Comparison of ENCODE assay signal across 8 cellular contexts in genomic region chr1:229440821-229441537, GRCh38. TPM values are rescaled to one million over a fixed set of nuclear protein-coding genes. Genes with fewer than 3 reads are reported as not detected.
DNase-seq lines count a peak whose midpoint lies in the region; ATAC-seq and TF ChIP-seq lines count a peak whose summit lies in the region.

No MANE protein-coding gene starts in this region.

- H3K4me1 ChIP-seq in ACC112 (ENCODE audit: control insufficient read depth, insufficient read depth, low read length, unreplicated experiment) (peaks cover 19% of the 10 kb centered on the region), GM23338 (ENCODE audit: insufficient read depth) (no peaks in the 10 kb centered on the region)

- H3K27ac Mint-ChIP-seq in GM23338, result no peak overlapping the region

- H4K20me1 ChIP-seq in GM23338 (replicated peaks; ENCODE audit: insufficient read depth), result no peaks in the 10 kb centered on the region; the same call in 1 of the 2 replicates

- H3K27me3 ChIP-seq in ACC112 (ENCODE audit: insufficient read depth, low read length) (peaks cover 4% of the 10 kb centered on the region; the same call in 1 of the 2 replicates), GM23338 (ENCODE audit: insufficient read depth) (peaks cover 11% of the 10 kb centered on the region)

- H3K79me2 ChIP-seq in ACC112 (ENCODE audit: control insufficient read depth, insufficient read depth, low read length, unreplicated experiment) (no peaks in the 10 kb centered on the region), GM23338 (replicated peaks; ENCODE audit: insufficient read depth) (no peaks in the 10 kb centered on the region)

- no peak for TF ChIP-seq CTCF in GM23338 (conservative IDR thresholded peaks at IDR 0.05; ENCODE audit: low read depth in 2 of 2)

- H3K36me3 ChIP-seq in ACC112 (ENCODE audit: insufficient read depth, low read length) (peaks cover 6% of the 10 kb centered on the region; the same call in 1 of the 2 replicates), GM23338 (ENCODE audit: insufficient read depth) (0 out of 2 replicates have a peak, but pooled peaks cover 5% of the 10 kb centered on the region)

- H3K4me2 ChIP-seq in GM23338, result no peak overlapping the region

- peaks cover 30% of the 10 kb centered on the region; the same call in 2 of the 3 replicates for H3K36me3 Mint-ChIP-seq in GM23338 (ENCODE audit: low read depth)

- peak overlapping the region; percentile 78 for H3K27ac ChIP-seq in ACC112 (ENCODE audit: low read depth, low read length)
- H3K27ac ChIP-seq in GM23338 (ENCODE audit: low read depth), result no peak overlapping the region

- H3F3A ChIP-seq in GM23338 (replicated peaks; ENCODE audit: low read depth), result peaks cover 4% of the 10 kb centered on the region; the same call in 1 of the 2 replicates

- peaks cover 8% of the 10 kb centered on the region for H3K27me3 Mint-ChIP-seq in GM23338 (ENCODE audit: insufficient read depth, low read depth, poor library complexity)

- H3K4me1 Mint-ChIP-seq in GM23338, result no peaks in the 10 kb centered on the region; the same call in 2 of the 3 replicates

- H3K4me3 ChIP-seq in ACC112 (ENCODE audit: low read depth, low read length) (no peak overlapping the region), GM23338 (no peak overlapping the region)

- DNase-seq in astrocyte of the hippocampus (ENCODE audit: low read depth, low spot score) (peak; percentile 77), GM23338 (ENCODE audit: low spot score) (no peak), NCI-H446 treated with DMSO at 0.1 percent for 48 hours (lab: John Stamatoyannopoulos, UW) (no peak)
- no peak for DNase-seq in stimulated activated naive CD8-positive, alpha-beta T cell treated with anti-CD3 and anti-CD28 coated beads, Interleukin-15, Interleukin-2, amounts not matched to agents 100 U/mL and 50 U/mL, for 24 hours
- no peak for DNase-seq in stimulated activated CD4-positive, alpha-beta T cell treated with anti-CD3 and anti-CD28 coated beads, Interleukin-4, amount 100 ng/mL, for 4 hours

- H3K9me3 Mint-ChIP-seq in GM23338, result no peaks in the 10 kb centered on the region; the same call in 2 of the 3 replicates

- no peaks in the 10 kb centered on the region for H3K9me2 ChIP-seq in GM23338 (ENCODE audit: insufficient read depth)

- ATAC-seq in GM19043 (IDR thresholded peaks at IDR 0.05; ENCODE audit: low read depth, unreplicated experiment), result peak; percentile 98
- peak; percentile 96 for ATAC-seq in HG03103 (IDR thresholded peaks at IDR 0.05; ENCODE audit: low read depth, unreplicated experiment)
- peak; percentile 94 for ATAC-seq in stimulated activated naive CD8-positive, alpha-beta T cell treated with anti-CD3 and anti-CD28 coated beads, Interleukin-15, Interleukin-2, amounts not matched to agents 100 U/mL and 50 U/mL, for 24 hours
- no peak for ATAC-seq in GM23338

- H2AFZ ChIP-seq in ACC112 (ENCODE audit: low read length, unreplicated experiment) (no peak overlapping the region), GM23338 (no peak overlapping the region)

- no peak overlapping the region for H3K4me3 Mint-ChIP-seq in GM23338

TF ChIP-seq in GM23338, 12 proteins besides CTCF, POLR2A, EP300 and RAD21 (continues in another document):
- TF ChIP-seq NANOG (IDR thresholded peaks at IDR 0.05; ENCODE audit: borderline replicate concordance), result no peak
- no peak for TF ChIP-seq POLR2AphosphoS5 (IDR thresholded peaks at IDR 0.05; ENCODE audit: low read depth)
- no peak for TF ChIP-seq JUNB (IDR thresholded peaks at IDR 0.05; ENCODE audit: unreplicated experiment)
- TF ChIP-seq ZNF331 (CRISPR knock-in tag; IDR thresholded peaks at IDR 0.05; ENCODE audit: low read depth), result no peak
- TF ChIP-seq REST (IDR thresholded peaks at IDR 0.05; ENCODE audit: unreplicated experiment), result no peak
- TF ChIP-seq ETS1 (IDR thresholded peaks at IDR 0.05), result no peak
- TF ChIP-seq EZH2phosphoT487 (IDR thresholded peaks at IDR 0.05; ENCODE audit: unreplicated experiment), result no peak

RNA-seq across cellular contexts. Expression of gene ACTA1, which starts 7.1 kb away (rescaled TPM):
- total RNA-seq in GM23338 (2014; rRNA removed; shearing (Covaris generic)), result 7.1 and 8.8 TPM in 2 replicates
- polyA plus RNA-seq in GM23338 (2016; fragmentation: Nextera tagmentation; extraction: Ambion mirVana), result 13.0 and 16.3 TPM in 2 replicates
